ENCODE assay signal across 8 cellular contexts in genomic region chr6:7879043-7879442, GRCh38.
"Had no signal": no experiment of that assay in that cellular context is flagged by ENCODE, and none has a peak within 500 bp of the region (broad histone marks: within the 10 kb centered on the region; RNA-seq: fewer than 3 reads in every experiment).

No MANE protein-coding gene starts in this region.

- H2AFZ ChIP-seq: GM23248 had no signal

- H3K4me3 ChIP-seq: GM23248, HAP-1, K562 had no signal

- FAIRE-seq: K562 had no signal

- H3K4me1 ChIP-seq: HAP-1 had no signal

- H3K27ac ChIP-seq: GM23248, HL-60 had no signal

- H3K9me3 ChIP-seq: HAP-1 had no signal

- DNase-seq: GM23248, GOT3, H7, HFFc6, IMR-90 had no signal

- H3K9ac ChIP-seq: GM23248 had no signal
